Comparison of ENCODE assay signal across 24 cellular contexts in genomic region chrX:125407314-125407713, GRCh38.
"Had no signal": no experiment of that assay in that cellular context is flagged by ENCODE, and none has a peak within 500 bp of the region (broad histone marks: within the 10 kb centered on the region; RNA-seq: fewer than 3 reads in every experiment).

No MANE protein-coding gene starts in this region.

- H3K4me3 ChIP-seq: colonic mucosa, esophagus muscularis mucosa, gastroesophageal sphincter, heart left ventricle, hepatocyte, left lung, lung had no signal

- FAIRE-seq: endothelial cell of umbilical vein had no signal

- H3K27me3 Mint-ChIP-seq: dendritic cell treated with granulocyte-macrophage colony-stimulating factor and Interleukin-4, amounts not matched to agents 40 ng/mL and 50 ng/mL, for 4 days; memory B cell; naive thymus-derived CD4-positive, alpha-beta T cell had no signal

- H3K4me3 Mint-ChIP-seq: dendritic cell treated with granulocyte-macrophage colony-stimulating factor and Interleukin-4, amounts not matched to agents 40 ng/mL and 50 ng/mL, for 4 days; immature natural killer cell; memory B cell; naive thymus-derived CD4-positive, alpha-beta T cell had no signal

- H3K9me3 ChIP-seq: colonic mucosa, esophagus muscularis mucosa, gastroesophageal sphincter, heart left ventricle, left lung had no signal

- H3K36me3 Mint-ChIP-seq: immature natural killer cell; memory B cell; naive thymus-derived CD4-positive, alpha-beta T cell had no signal

- H2AFZ ChIP-seq: hepatocyte had no signal

- ATAC-seq: foreskin keratinocyte; gastroesophageal sphincter; heart left ventricle; left cardiac atrium; left lung; left ventricle myocardium superior; naive thymus-derived CD4-positive, alpha-beta T cell had no signal

- H3K79me2 ChIP-seq: hepatocyte had no signal

- H3K4me1 Mint-ChIP-seq: immature natural killer cell; memory B cell; naive thymus-derived CD4-positive, alpha-beta T cell had no signal

- H3K4me1 ChIP-seq: colonic mucosa, esophagus muscularis mucosa, foreskin keratinocyte, gastroesophageal sphincter, heart left ventricle, left lung had no signal

- H3K27me3 ChIP-seq: colonic mucosa, esophagus muscularis mucosa, foreskin keratinocyte, gastroesophageal sphincter, heart left ventricle, hepatocyte, left lung had no signal

- DNase-seq: colonic mucosa; cortex of kidney; effector CD8-positive, alpha-beta T cell; foreskin keratinocyte; heart left ventricle; hypothalamus; immature natural killer cell; islet precursor cell; kidney; kidney glomerular epithelial cell; left cardiac atrium; left lung; left ventricle myocardium superior; mammary epithelial cell; mesendoderm; midbrain; naive thymus-derived CD4-positive, alpha-beta T cell had no signal

- H3K27ac Mint-ChIP-seq: dendritic cell treated with granulocyte-macrophage colony-stimulating factor and Interleukin-4, amounts not matched to agents 40 ng/mL and 50 ng/mL, for 4 days; immature natural killer cell; memory B cell; naive thymus-derived CD4-positive, alpha-beta T cell had no signal

- H3K36me3 ChIP-seq: colonic mucosa, esophagus muscularis mucosa, gastroesophageal sphincter, heart left ventricle, left lung had no signal

- H3K27ac ChIP-seq: colonic mucosa, esophagus muscularis mucosa, foreskin keratinocyte, gastroesophageal sphincter, heart left ventricle, hepatocyte, left lung had no signal

- H3K4me2 ChIP-seq: hepatocyte had no signal
